8 cellular contexts compared by ENCODE assay signal in the genomic region with DNA sequence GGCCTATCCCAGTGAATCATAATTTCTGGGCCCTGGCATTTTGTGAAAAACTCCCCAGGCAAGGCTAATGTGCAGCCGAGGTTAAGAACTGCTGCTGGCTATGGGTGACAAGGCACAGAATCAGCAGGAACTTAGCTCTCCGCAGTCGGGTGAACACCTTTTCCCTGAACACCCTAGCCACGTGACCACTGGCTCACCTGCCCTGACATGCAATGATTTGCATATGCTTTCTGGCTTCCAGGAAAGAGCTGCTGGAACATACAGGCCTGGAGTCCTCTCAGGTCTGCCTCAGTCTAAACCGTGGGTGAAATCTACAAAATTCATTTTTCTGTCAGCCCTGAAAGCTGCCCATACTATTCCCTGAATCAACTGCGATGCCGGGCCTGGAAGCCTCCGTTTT. TPM values are rescaled to one million over a fixed set of nuclear protein-coding genes. Genes with fewer than 3 reads are reported as not detected.
A peak's percentile ranks its signal among the peaks of the same experiment; 100 is the strongest.
DNase-seq lines count a peak whose midpoint lies in the region; ATAC-seq, FAIRE-seq and TF ChIP-seq lines count a peak whose summit lies in the region.

No MANE protein-coding gene starts in this region.

- no peak for TF ChIP-seq POLR2A in heart left ventricle (IDR thresholded peaks at IDR 0.05)

- WGBS in heart left ventricle, 4 donors, result 77 to 85% (median 81%) methylated on average over 8 of the region's 8 CpGs

- intact Hi-C loops in Right ventricle myocardium superior (cut with DNase I) (no loop called here), heart left ventricle (cut with DNase I) (loop anchor here in 2 of 10 donors (5.0 to 10.0 kb wide), 2 partner anchors 53 to 55 kb away; partner anchors contain the start of gene ZNF827 (in 2 of the 2)), upper lobe of right lung (cut with DNase I) (no loop called here)

- DNase-seq in Right ventricle myocardium superior, result no peak
- no peak for DNase-seq in heart left ventricle
- DNase-seq in NCI-H1048 (lab: John Stamatoyannopoulos, UW), result peak; percentile 65
- peak; percentile 93 for DNase-seq in epithelial cell of esophagus (ENCODE audit: low read depth)
- DNase-seq in upper lobe of right lung, result peak; percentile 76
- DNase-seq in D721Med (ENCODE audit: insufficient read length, low spot score), result no peak
- no peak for DNase-seq in stimulated activated CD4-positive, alpha-beta T cell treated with anti-CD3 and anti-CD28 coated beads, Interleukin-15, amount 100 ng/mL, for 24 hours
- DNase-seq in HuH-7 (ENCODE audit: low spot score), result no peak

- no peak for FAIRE-seq in D721Med (lab: Jason Lieb, UNC)

- ATAC-seq in Right ventricle myocardium superior (ENCODE audit: poor library complexity) (peak; percentile 22), heart left ventricle (no peak), upper lobe of right lung (peak; percentile 91)

- TF ChIP-seq CTCF in heart left ventricle (IDR thresholded peaks at IDR 0.05) (no peak), epithelial cell of esophagus (IDR thresholded peaks at IDR 0.05; ENCODE audit: insufficient read depth, low read depth, low read length, missing control alignments) (no peak), upper lobe of right lung (IDR thresholded peaks at IDR 0.05) (no peak), D721Med (IDR thresholded peaks at IDR 0.05; ENCODE audit: insufficient read depth, missing control alignments) (no peak)

- no peaks in the 10 kb centered on the region for H3K27me3 ChIP-seq in heart left ventricle
- H3K27me3 ChIP-seq in upper lobe of right lung, result no peaks in the 10 kb centered on the region

- no peaks in the 10 kb centered on the region for H3K9me3 ChIP-seq in heart left ventricle
- no peaks in the 10 kb centered on the region for H3K9me3 ChIP-seq in upper lobe of right lung

- H3K4me3 ChIP-seq in heart left ventricle (no peak overlapping the region), epithelial cell of esophagus (ENCODE audit: low read length) (no peak overlapping the region), upper lobe of right lung (no peak overlapping the region)

- H3K27ac ChIP-seq in heart left ventricle (no peak overlapping the region), upper lobe of right lung (peak overlapping the region; percentile 26)

- H3K4me1 ChIP-seq in heart left ventricle (peaks cover 4 to 65% (median 30%) of the 10 kb centered on the region in 12 donors), upper lobe of right lung (peaks cover 25% of the 10 kb centered on the region)

- H3K36me3 ChIP-seq in heart left ventricle (peaks cover 0 to 11% (median 0%) of the 10 kb centered on the region in 9 donors), upper lobe of right lung (no peaks in the 10 kb centered on the region)

RNA-seq across cellular contexts. Expression of gene ZNF827, which starts 56.6 kb away (rescaled TPM):
- 13.0 TPM for total RNA-seq in Right ventricle myocardium superior
- 10 to 100 TPM in 8 of 9 donors, 1 to 10 TPM in 1; 9.5 to 30.1 (median 18.6) TPM for total RNA-seq in heart left ventricle
- 1 to 10 TPM; 4.5 to 9.2 TPM for polyA plus RNA-seq in heart left ventricle
- total RNA-seq in upper lobe of right lung, result 11.2 TPM

Comparison
In these comparisons a context has a peak if more than half of its experiments do, and no peak if none do; other contexts are left out.
1. ATAC-seq: peak in Right ventricle myocardium superior (single experiment) and upper lobe of right lung (single experiment); none in heart left ventricle (0 of 4).
2. DNase-seq: peak in NCI-H1048 (single experiment), epithelial cell of esophagus (single experiment) and upper lobe of right lung (single experiment); none in Right ventricle myocardium superior (single experiment), heart left ventricle (0 of 5), D721Med (single experiment), stimulated activated CD4-positive, alpha-beta T cell treated with anti-CD3 and anti-CD28 coated beads, Interleukin-15, amount 100 ng/mL, for 24 hours (single experiment) and HuH-7 (single experiment).